In the genomic region with DNA sequence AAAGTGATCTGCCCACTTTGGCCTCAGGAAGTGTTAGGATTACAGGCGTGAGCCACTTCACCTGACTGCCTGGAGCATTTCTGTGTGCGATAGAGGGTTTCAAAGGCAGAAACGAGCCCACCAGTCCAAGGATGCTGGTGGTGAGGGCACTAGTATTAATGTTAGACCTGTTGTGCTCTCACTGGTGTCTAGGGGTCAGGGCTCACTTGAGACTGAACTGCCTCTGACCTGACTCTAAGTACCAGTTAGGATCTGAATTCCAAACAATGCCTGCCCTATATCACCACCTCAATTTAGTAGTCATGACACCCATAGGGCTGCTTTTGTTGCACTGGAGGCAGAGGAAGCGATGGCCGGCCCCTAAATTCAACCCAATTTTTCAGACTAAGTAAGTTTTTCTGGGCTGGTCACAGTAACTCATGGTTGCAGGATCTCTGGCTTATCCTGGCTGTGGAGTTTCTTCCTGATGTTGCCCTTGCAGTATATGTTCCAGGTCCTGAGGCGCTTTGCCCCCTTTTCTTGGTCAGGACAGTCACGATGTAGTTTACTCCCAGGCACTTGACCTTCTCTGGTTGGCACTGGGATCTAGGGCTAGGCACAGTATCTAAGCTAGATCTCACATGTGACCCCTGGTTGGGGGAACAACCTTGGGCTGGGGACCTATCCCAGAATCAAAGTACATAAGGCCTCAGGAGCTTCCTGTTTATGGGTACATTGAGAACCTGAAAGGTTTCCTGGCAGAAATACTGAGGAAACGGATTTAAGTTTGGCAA, we compare ENCODE assay signal across 17 cellular contexts. TPM values are rescaled to one million over a fixed set of nuclear protein-coding genes. Genes with fewer than 3 reads are reported as not detected.
DNase-seq lines count a peak whose midpoint lies in the region; ATAC-seq, FAIRE-seq and TF ChIP-seq lines count a peak whose summit lies in the region.
"Had no signal": no experiment of that assay in that cellular context is flagged by ENCODE, and none has a peak within 500 bp of the region (broad histone marks: within the 10 kb centered on the region; RNA-seq: fewer than 3 reads in every experiment).

No MANE protein-coding gene starts in this region.

- TF ChIP-seq CTCF in OCI-LY7 (conservative IDR thresholded peaks at IDR 0.05; ENCODE audit: low read length) (no peak), endothelial cell of umbilical vein (IDR thresholded peaks at IDR 0.05; ENCODE audit: extremely low read depth in 1 of 2, insufficient read depth in 1 of 2, low read depth in 1 of 2, low read length in 2 of 2) (no peak)

- no peaks in the 10 kb centered on the region for H3K4me1 Mint-ChIP-seq in activated T-cell treated with anti-CD3 and anti-CD28 coated beads, Interleukin-2, amount 50 U/mL, for 72 hours (ENCODE audit: low read depth)
- peaks cover 17 to 33% of the 10 kb centered on the region in 2 donors for H3K4me1 Mint-ChIP-seq in stimulated activated naive B cell treated with anti-CD40 and anti-IgM and Interleukin-4, amounts not matched to agents 10 μg/mL and 1 μg/mL and 100 μg/mL, for 72 hours
- H3K4me1 Mint-ChIP-seq in stimulated activated naive CD8-positive, alpha-beta T cell treated with anti-CD3 and anti-CD28 coated beads, Interleukin-15, amount 100 ng/mL, for 72 hours = peaks cover 5% of the 10 kb centered on the region

- H3K36me3 Mint-ChIP-seq in activated T-cell treated with anti-CD3 and anti-CD28 coated beads, Interleukin-2, amount 50 U/mL, for 72 hours (ENCODE audit: insufficient read depth in 2 of 2) = peaks cover 8 to 18% of the 10 kb centered on the region in 2 donors
- H3K36me3 Mint-ChIP-seq in stimulated activated naive B cell treated with anti-CD40 and anti-IgM and Interleukin-4, amounts not matched to agents 10 μg/mL and 1 μg/mL and 100 μg/mL, for 72 hours = peaks cover 50 to 66% of the 10 kb centered on the region in 2 donors

- H3K4me3 Mint-ChIP-seq in activated T-cell treated with anti-CD3 and anti-CD28 coated beads, Interleukin-2, amount 50 U/mL, for 72 hours = no peak overlapping the region
- no peak overlapping the region for H3K4me3 Mint-ChIP-seq in stimulated activated naive B cell treated with anti-CD40 and anti-IgM and Interleukin-4, amounts not matched to agents 10 μg/mL and 1 μg/mL and 100 μg/mL, for 72 hours
- no peak overlapping the region for H3K4me3 Mint-ChIP-seq in stimulated activated naive CD8-positive, alpha-beta T cell treated with anti-CD3 and anti-CD28 coated beads, Interleukin-15, amount 100 ng/mL, for 72 hours

- H3K9me3 ChIP-seq in OCI-LY7 (ENCODE audit: low read length) = no peaks in the 10 kb centered on the region
- H3K9me3 ChIP-seq in endothelial cell of umbilical vein (replicated peaks; ENCODE audit: control insufficient read depth, insufficient read depth, low read length) = no peaks in the 10 kb centered on the region
- H3K9me3 ChIP-seq: psoas muscle, testis had no signal

- BruUV-seq in OCI-LY7 (replicated peaks; lab: Mats Ljungman, UMichigan) = no TSS peak
- no TSS peak for BruUV-seq in endothelial cell of umbilical vein (replicated peaks; lab: Mats Ljungman, UMichigan)

- FAIRE-seq in endothelial cell of umbilical vein (lab: Jason Lieb, UNC) = peak; percentile 66

- no peak overlapping the region for H2AFZ ChIP-seq in OCI-LY7 (ENCODE audit: low read length)
- H2AFZ ChIP-seq in endothelial cell of umbilical vein (ENCODE audit: low read depth, low read length) = no peak overlapping the region

- no peak for TF ChIP-seq POLR2A in endothelial cell of umbilical vein (IDR thresholded peaks at IDR 0.05; ENCODE audit: low read depth, low read length)

- peaks cover 6% of the 10 kb centered on the region; the same call in 1 of the 2 replicates for H3K79me2 ChIP-seq in OCI-LY7 (ENCODE audit: insufficient read depth, low read depth, low read length)
- no peaks in the 10 kb centered on the region for H3K79me2 ChIP-seq in endothelial cell of umbilical vein (ENCODE audit: control insufficient read depth, insufficient read depth, low read length)

- H3K9ac ChIP-seq in endothelial cell of umbilical vein (replicated peaks; ENCODE audit: extremely low read depth, insufficient read depth, low read length) = no peak overlapping the region
- H3K9ac ChIP-seq: KMS-11 had no signal

- H3K4me3 ChIP-seq in OCI-LY7 (ENCODE audit: low read depth, low read length, poor library complexity, severe bottlenecking) (no peak overlapping the region), endothelial cell of umbilical vein (replicated peaks in 1 of 3; ENCODE audit: insufficient read depth in 1 of 3, low read depth in 1 of 3, low read length in 3 of 3) (no peak overlapping the region)
- H3K4me3 ChIP-seq: coronary artery, psoas muscle, testis had no signal

- no peaks in the 10 kb centered on the region for H3K27me3 Mint-ChIP-seq in activated T-cell treated with anti-CD3 and anti-CD28 coated beads, Interleukin-2, amount 50 U/mL, for 72 hours (ENCODE audit: low read depth)
- H3K27me3 Mint-ChIP-seq in stimulated activated naive B cell treated with anti-CD40 and anti-IgM and Interleukin-4, amounts not matched to agents 10 μg/mL and 1 μg/mL and 100 μg/mL, for 72 hours = no peaks in the 10 kb centered on the region
- no peaks in the 10 kb centered on the region for H3K27me3 Mint-ChIP-seq in stimulated activated naive CD8-positive, alpha-beta T cell treated with anti-CD3 and anti-CD28 coated beads, Interleukin-15, amount 100 ng/mL, for 72 hours

- H3K9me3 Mint-ChIP-seq in activated T-cell treated with anti-CD3 and anti-CD28 coated beads, Interleukin-2, amount 50 U/mL, for 72 hours = no peaks in the 10 kb centered on the region
- no peaks in the 10 kb centered on the region for H3K9me3 Mint-ChIP-seq in stimulated activated naive B cell treated with anti-CD40 and anti-IgM and Interleukin-4, amounts not matched to agents 10 μg/mL and 1 μg/mL and 100 μg/mL, for 72 hours
- H3K9me3 Mint-ChIP-seq in stimulated activated naive CD8-positive, alpha-beta T cell treated with anti-CD3 and anti-CD28 coated beads, Interleukin-15, amount 100 ng/mL, for 72 hours = no peaks in the 10 kb centered on the region

- POLR2A ChIA-PET in OCI-LY7 (lab: Charles Lee) = no interaction called here
- POLR2A ChIA-PET in endothelial cell of umbilical vein (lab: Charles Lee) = no interaction called here

- H3K9me1 ChIP-seq in endothelial cell of umbilical vein (replicated peaks; ENCODE audit: control insufficient read depth, extremely low read depth, insufficient read depth, low read length) = no peaks in the 10 kb centered on the region

- peak overlapping the region; percentile 12 for H3K27ac ChIP-seq in OCI-LY7 (ENCODE audit: low read depth, low read length, poor library complexity, severe bottlenecking)
- no peak overlapping the region for H3K27ac ChIP-seq in endothelial cell of umbilical vein (ENCODE audit: insufficient read depth, low read depth, low read length)
- no peak overlapping the region for H3K27ac ChIP-seq in substantia nigra (ENCODE audit: low read depth, low read length, poor library complexity, severe bottlenecking)
- H3K27ac ChIP-seq: foreskin keratinocyte, KMS-11, WERI-Rb-1 had no signal

- CTCF ChIA-PET in OCI-LY7 (lab: Charles Lee; ENCODE audit: unreplicated experiment) = no interaction called here
- CTCF ChIA-PET in endothelial cell of umbilical vein (lab: Charles Lee) = no interaction called here

- H3K4me2 ChIP-seq in OCI-LY7 (ENCODE audit: low read length) (no peak overlapping the region), endothelial cell of umbilical vein (ENCODE audit: insufficient read depth, low read length) (no peak overlapping the region)
- H3K4me2 ChIP-seq: KMS-11 had no signal

- H3K4me1 ChIP-seq in OCI-LY7 (ENCODE audit: insufficient read depth, low read length, poor library complexity, severe bottlenecking) (peaks cover 17% of the 10 kb centered on the region), endothelial cell of umbilical vein (ENCODE audit: control insufficient read depth, extremely low read depth, insufficient read depth, low read length) (peaks cover 55% of the 10 kb centered on the region)
- H3K4me1 ChIP-seq: foreskin keratinocyte, psoas muscle had no signal

- H4K20me1 ChIP-seq in OCI-LY7 (ENCODE audit: insufficient read depth, low read length) = peaks cover 7% of the 10 kb centered on the region; the same call in 1 of the 2 replicates
- no peaks in the 10 kb centered on the region for H4K20me1 ChIP-seq in endothelial cell of umbilical vein (replicated peaks; ENCODE audit: control insufficient read depth, extremely low read depth, insufficient read depth, low read length)

- H3K27me3 ChIP-seq in endothelial cell of umbilical vein (ENCODE audit: control insufficient read depth in 2 of 2, insufficient read depth in 2 of 2, low read length in 2 of 2) = no peaks in the 10 kb centered on the region
- H3K27me3 ChIP-seq: foreskin keratinocyte, testis had no signal

- DNase-seq in activated T-cell treated with anti-CD3 and anti-CD28 coated beads, Interleukin-2, amount 50 U/mL, for 72 hours = no peak
- DNase-seq in activated T-cell treated with anti-CD3 and anti-CD28 coated beads, Interleukin-2, amount 50 U/mL, for 48 hours = no peak
- DNase-seq in OCI-LY7 (ENCODE audit: low spot score) = no peak
- peak; percentile 31 for DNase-seq in endothelial cell of umbilical vein (ENCODE audit: low read depth, low spot score)
- no peak for DNase-seq in stimulated activated naive B cell treated with anti-CD40 and anti-IgM and Interleukin-4, amounts not matched to agents 10 μg/mL and 1 μg/mL and 100 μg/mL, for 72 hours
- DNase-seq in stimulated activated CD4-positive, alpha-beta T cell treated with anti-CD3 and anti-CD28 coated beads, Interleukin-4, amount 100 ng/mL, for 24 hours = no peak
- no peak for DNase-seq in substantia nigra (lab: John Stamatoyannopoulos, UW)
- DNase-seq in stimulated activated naive CD8-positive, alpha-beta T cell treated with anti-CD3 and anti-CD28 coated beads, Interleukin-15, amount 100 ng/mL, for 72 hours = no peak
- DNase-seq: activated effector memory CD4-positive, alpha-beta T cell treated with anti-CD3 and anti-CD28 coated beads, Interleukin-2, amount 50 U/mL, for 16 hours; foreskin keratinocyte; NCI-H2171 treated with DMSO at 0.1 percent for 48 hours; psoas muscle; testis; WERI-Rb-1 had no signal

- peak overlapping the region; percentile 80 for H3K27ac Mint-ChIP-seq in activated T-cell treated with anti-CD3 and anti-CD28 coated beads, Interleukin-2, amount 50 U/mL, for 72 hours
- peak overlapping the region; percentile 9 for H3K27ac Mint-ChIP-seq in stimulated activated naive B cell treated with anti-CD40 and anti-IgM and Interleukin-4, amounts not matched to agents 10 μg/mL and 1 μg/mL and 100 μg/mL, for 72 hours
- peak overlapping the region in 1 of 2 donors; percentile 87 for H3K27ac Mint-ChIP-seq in stimulated activated naive CD8-positive, alpha-beta T cell treated with anti-CD3 and anti-CD28 coated beads, Interleukin-15, amount 100 ng/mL, for 72 hours

- peaks cover 76% of the 10 kb centered on the region for H3K36me3 ChIP-seq in OCI-LY7 (ENCODE audit: insufficient read depth, low read length)
- peaks cover 6 to 28% of the 10 kb centered on the region in 2 experiments for H3K36me3 ChIP-seq in endothelial cell of umbilical vein (ENCODE audit: control insufficient read depth in 2 of 2, extremely low read depth in 1 of 2, insufficient read depth in 2 of 2, low read length in 2 of 2)

- intact Hi-C loops in OCI-LY7 (cut with micrococcal nuclease; ENCODE audit: unreplicated experiment) (loop anchor here (10.0 kb wide), 1 partner anchor 605 kb away; no protein-coding TSS in a partner anchor), endothelial cell of umbilical vein (cut with micrococcal nuclease) (loop anchor here (5.0 kb wide), 1 partner anchor 68 kb away; a partner anchor contains a TSS)

- no peaks in the 10 kb centered on the region for H3K9me2 ChIP-seq in OCI-LY7 (ENCODE audit: insufficient read depth, low read length)

- ATAC-seq in activated T-cell treated with anti-CD3 and anti-CD28 coated beads, Interleukin-2, amount 50 U/mL, for 72 hours (replicated peaks in 1 of 2) = no peak
- no peak for ATAC-seq in stimulated activated naive B cell treated with anti-CD40 and anti-IgM and Interleukin-4, amounts not matched to agents 10 μg/mL and 1 μg/mL and 100 μg/mL, for 72 hours (replicated peaks)
- no peak for ATAC-seq in stimulated activated naive CD8-positive, alpha-beta T cell treated with anti-CD3 and anti-CD28 coated beads, Interleukin-15, amount 100 ng/mL, for 72 hours
- ATAC-seq: foreskin keratinocyte, left lobe of liver, psoas muscle had no signal

- dilution Hi-C loops in endothelial cell of umbilical vein (cut with MboI; ENCODE audit: extremely low pct_ligation_motif_present, low sequenced_read_pairs) = no loop called here

RNA-seq across cellular contexts. Expression of a gene that starts 4.5 kb away (rescaled TPM):
- total RNA-seq in activated T-cell treated with anti-CD3 and anti-CD28 coated beads, Interleukin-2, amount 50 U/mL, for 72 hours = 1 to 10 TPM; 5.2 to 5.9 TPM
- 2.8 and 3.2 TPM in 2 replicates for total RNA-seq in OCI-LY7 (2014; rRNA removed; shearing (Covaris generic))
- total RNA-seq in OCI-LY7 (2022) (5.0 and 5.6 TPM in 2 replicates), endothelial cell of umbilical vein (3.5 and 3.6 TPM in 2 replicates)
- polyA plus RNA-seq in endothelial cell of umbilical vein = 1.2 and 1.3 TPM in 2 replicates
- polyA plus RNA-seq in endothelial cell of umbilical vein (2011; cell fraction: cytosol; rRNA removed) = 0.18 and 0.23 TPM in 2 replicates
- 9.2 and 10.3 TPM in 2 replicates for polyA plus RNA-seq in endothelial cell of umbilical vein (2011; cell fraction: nucleus; rRNA removed)
- polyA plus RNA-seq in endothelial cell of umbilical vein (2012) = 0.37 and 0.52 TPM in 2 replicates
- polyA minus RNA-seq in endothelial cell of umbilical vein = 7.1 and 8.0 TPM in 2 replicates
- not detected for polyA minus RNA-seq in endothelial cell of umbilical vein (2011; cell fraction: cytosol; rRNA and poly(A)+ RNA removed)
- 10.4 and 12.3 TPM in 2 replicates for polyA minus RNA-seq in endothelial cell of umbilical vein (2011; cell fraction: nucleus; rRNA and poly(A)+ RNA removed)

RNA-seq across cellular contexts. Expression of a gene that starts 35.5 kb away (rescaled TPM):
- 100 to 1,000 TPM; 214 to 241 TPM for total RNA-seq in activated T-cell treated with anti-CD3 and anti-CD28 coated beads, Interleukin-2, amount 50 U/mL, for 72 hours
- total RNA-seq in OCI-LY7 (2014; rRNA removed; shearing (Covaris generic)) = 210 and 267 TPM in 2 replicates
- total RNA-seq in OCI-LY7 (2022) (373 and 394 TPM in 2 replicates), endothelial cell of umbilical vein (149 and 157 TPM in 2 replicates)
- 59.7 and 101 TPM in 2 replicates for polyA plus RNA-seq in endothelial cell of umbilical vein
- polyA plus RNA-seq in endothelial cell of umbilical vein (2011; cell fraction: cytosol; rRNA removed) = 153 and 176 TPM in 2 replicates
- 170 and 225 TPM in 2 replicates for polyA plus RNA-seq in endothelial cell of umbilical vein (2011; cell fraction: nucleus; rRNA removed)
- 83.6 and 135 TPM in 2 replicates for polyA plus RNA-seq in endothelial cell of umbilical vein (2012)
- 69.5 and 70.4 TPM in 2 replicates for polyA minus RNA-seq in endothelial cell of umbilical vein
- polyA minus RNA-seq in endothelial cell of umbilical vein (2011; cell fraction: cytosol; rRNA and poly(A)+ RNA removed) = 128 TPM
- 68.0 and 86.0 TPM in 2 replicates for polyA minus RNA-seq in endothelial cell of umbilical vein (2011; cell fraction: nucleus; rRNA and poly(A)+ RNA removed)
